ENCODE assay signal across 9 cellular contexts in genomic region chr19:7488736-7489353, GRCh38. TPM values are rescaled to one million over a fixed set of nuclear protein-coding genes. Genes with fewer than 3 reads are reported as not detected.
DNase-seq lines count a peak whose midpoint lies in the region; ATAC-seq and TF ChIP-seq lines count a peak whose summit lies in the region.
"Had no signal": no experiment of that assay in that cellular context is flagged by ENCODE, and none has a peak within 500 bp of the region (broad histone marks: within the 10 kb centered on the region; RNA-seq: fewer than 3 reads in every experiment).

Gene PEX11G, minus strand, starts transcription at chr19:7489035. Its CDS starts 25 bp downstream, at chr19:7489010.

- DNase-seq in CD14-positive monocyte (ENCODE audit: low spot score) (peak; percentile 86), NCI-H1048 (lab: John Stamatoyannopoulos, UW) (peak; percentile 57), T-helper 22 cell (ENCODE audit: low read depth) (peak; percentile 73), astrocyte of the cerebellum (ENCODE audit: low read depth) (peak; percentile 53), hepatocyte (ENCODE audit: low spot score) (peak; percentile 96), renal cortical epithelial cell (ENCODE audit: low read depth) (peak; percentile 62), vagina (ENCODE audit: extremely low spot score in 2 of 2) (no peak)

- WGBS in hepatocyte (ENCODE audit: low lambda C conversion rate, missing lambda C conversion rate) = 3% methylated on average over 47 of the region's 49 CpGs

- no peaks in the 10 kb centered on the region for H4K20me1 ChIP-seq in hepatocyte (ENCODE audit: insufficient read depth, poor library complexity, severe bottlenecking)

- peaks cover 37% of the 10 kb centered on the region for H3K4me1 Mint-ChIP-seq in CD14-positive monocyte

- H3K79me2 ChIP-seq in hepatocyte = no peaks in the 10 kb centered on the region

- TF ChIP-seq CTCF in CD14-positive monocyte (IDR thresholded peaks at IDR 0.05) (no peak), astrocyte of the cerebellum (IDR thresholded peaks at IDR 0.05; ENCODE audit: low read depth, low read length, missing control alignments) (no peak), hepatocyte (IDR thresholded peaks at IDR 0.05; ENCODE audit: poor library complexity) (no peak), vagina (IDR thresholded peaks at IDR 0.05) (no peak)

- intact Hi-C loops in CD14-positive monocyte (cut with micrococcal nuclease) (no loop called here), vagina (cut with DNase I) (no loop called here)

- H3K27me3 ChIP-seq in hepatocyte (no peaks in the 10 kb centered on the region), vagina (no peaks in the 10 kb centered on the region)

- H3K27ac Mint-ChIP-seq in CD14-positive monocyte = peak within 1 kb of the TSS; percentile 82 to 96 (median 93)

- no peaks in the 10 kb centered on the region for H3K9me2 ChIP-seq in hepatocyte (replicated peaks; ENCODE audit: insufficient read depth)

- peak within 1 kb of the TSS; percentile 57 to 83 for H3K4me3 Mint-ChIP-seq in CD14-positive monocyte

- H3K9me3 ChIP-seq in hepatocyte (ENCODE audit: low read depth) = no peaks in the 10 kb centered on the region
- no peaks in the 10 kb centered on the region for H3K9me3 ChIP-seq in vagina

- in situ Hi-C loops in astrocyte of the cerebellum (cut with HindIII; ENCODE audit: low sequenced_read_pairs) = no loop called here

- peaks cover 8% of the 10 kb centered on the region for H3K4me1 ChIP-seq in hepatocyte (ENCODE audit: insufficient read depth)
- peaks cover 7% of the 10 kb centered on the region for H3K4me1 ChIP-seq in vagina

- H3K9me3 Mint-ChIP-seq in CD14-positive monocyte = peaks cover 0 to 5% (median 0%) of the 10 kb centered on the region in 7 donors

- H3K36me3 Mint-ChIP-seq in CD14-positive monocyte = no peaks in the 10 kb centered on the region

- ATAC-seq in GM21576 (IDR thresholded peaks at IDR 0.05; ENCODE audit: unreplicated experiment) = peak; percentile 53

- H2AFZ ChIP-seq in hepatocyte = peak within 1 kb of the TSS; percentile 66

- H3K27ac ChIP-seq in hepatocyte = peak within 1 kb of the TSS; percentile 90
- H3K27ac ChIP-seq in vagina = peak within 1 kb of the TSS; percentile 80
- H3K27ac ChIP-seq: SK-N-MC had no signal

- peak in 1 of 2 donors; percentile 68 for TF ChIP-seq POLR2A in vagina (IDR thresholded peaks at IDR 0.05)

- H3K36me3 ChIP-seq in hepatocyte (replicated peaks; ENCODE audit: insufficient read depth, low read depth) (no peaks in the 10 kb centered on the region), vagina (no peaks in the 10 kb centered on the region)

- H3K4me3 ChIP-seq in astrocyte of the cerebellum (ENCODE audit: low read depth, low read length) = peak within 1 kb of the TSS; percentile 51
- H3K4me3 ChIP-seq in hepatocyte = peak within 1 kb of the TSS; percentile 35
- peak within 1 kb of the TSS; percentile 58 for H3K4me3 ChIP-seq in vagina
- H3K4me3 ChIP-seq: SK-N-MC had no signal

- H3K27me3 Mint-ChIP-seq in CD14-positive monocyte (ENCODE audit: low read depth in 3 of 3) = peaks cover 3 to 12% (median 3%) of the 10 kb centered on the region in 3 donors

- peak within 1 kb of the TSS; percentile 79 for H3K4me2 ChIP-seq in hepatocyte

RNA-seq across cellular contexts. Expression of gene PEX11G, which starts in this region (rescaled TPM):
- polyA plus RNA-seq in CD14-positive monocyte = 1 to 10 TPM; 1.4 to 3.0 TPM
- 4.1 and 6.2 TPM in 2 replicates for total RNA-seq in hepatocyte
- 10.3 and 10.6 TPM in 2 replicates for polyA plus RNA-seq in hepatocyte
- 5.2 and 6.9 TPM in 2 replicates for total RNA-seq in renal cortical epithelial cell
- 2.7 TPM for total RNA-seq in vagina

Comparison
In these comparisons a context has a peak if more than half of its experiments do, and no peak if none do; other contexts are left out.
1. DNase-seq: peak in CD14-positive monocyte (single experiment), NCI-H1048 (single experiment), T-helper 22 cell (single experiment), astrocyte of the cerebellum (single experiment), hepatocyte (single experiment) and renal cortical epithelial cell (single experiment); none in vagina (0 of 2).
2. Peak in every context shown above with its lines, with median percentiles within 50 percentile points of each other: H3K4me3 ChIP-seq.